ENCODE assay signal across 1 cellular context in genomic region chr11:73645972-73646631, GRCh38.
TF ChIP-seq lines count a peak whose summit lies in the region.

Gene PLEKHB1, plus strand, starts transcription at chr11:73646581. Its CDS starts 28 bp downstream, at chr11:73646609.

TF ChIP-seq in WTC11, 78 proteins besides CTCF, POLR2A, EP300 and RAD21 (continued from another document):
- TF ChIP-seq ZNF281 (CRISPR knock-in tag; IDR thresholded peaks at IDR 0.05) (no peak), ZNF263 (CRISPR knock-in tag; IDR thresholded peaks at IDR 0.05; ENCODE audit: low read depth) (peak; percentile 38; the same call in 1 of the 2 replicates), RORB (CRISPR knock-in tag; IDR thresholded peaks at IDR 0.05) (no peak), ATF6 (CRISPR knock-in tag; IDR thresholded peaks at IDR 0.05) (no peak), TEAD1 (CRISPR knock-in tag; IDR thresholded peaks at IDR 0.05) (no peak), IRF1 (CRISPR knock-in tag; IDR thresholded peaks at IDR 0.05) (no peak), GRHL2 (CRISPR knock-in tag; IDR thresholded peaks at IDR 0.05; ENCODE audit: insufficient replicate concordance, severe bottlenecking) (no peak), NFYB (CRISPR knock-in tag; conservative IDR thresholded peaks at IDR 0.05; ENCODE audit: low read depth) (no peak), NR2C2 (CRISPR knock-in tag; IDR thresholded peaks at IDR 0.05) (no peak), FOXJ3 (CRISPR knock-in tag; IDR thresholded peaks at IDR 0.05; ENCODE audit: borderline replicate concordance) (no peak), MAX (CRISPR knock-in tag; IDR thresholded peaks at IDR 0.05) (peak; percentile 42; the same call in 1 of the 2 replicates)
